Comparison of ENCODE assay signal across 8 cellular contexts in the genomic region with DNA sequence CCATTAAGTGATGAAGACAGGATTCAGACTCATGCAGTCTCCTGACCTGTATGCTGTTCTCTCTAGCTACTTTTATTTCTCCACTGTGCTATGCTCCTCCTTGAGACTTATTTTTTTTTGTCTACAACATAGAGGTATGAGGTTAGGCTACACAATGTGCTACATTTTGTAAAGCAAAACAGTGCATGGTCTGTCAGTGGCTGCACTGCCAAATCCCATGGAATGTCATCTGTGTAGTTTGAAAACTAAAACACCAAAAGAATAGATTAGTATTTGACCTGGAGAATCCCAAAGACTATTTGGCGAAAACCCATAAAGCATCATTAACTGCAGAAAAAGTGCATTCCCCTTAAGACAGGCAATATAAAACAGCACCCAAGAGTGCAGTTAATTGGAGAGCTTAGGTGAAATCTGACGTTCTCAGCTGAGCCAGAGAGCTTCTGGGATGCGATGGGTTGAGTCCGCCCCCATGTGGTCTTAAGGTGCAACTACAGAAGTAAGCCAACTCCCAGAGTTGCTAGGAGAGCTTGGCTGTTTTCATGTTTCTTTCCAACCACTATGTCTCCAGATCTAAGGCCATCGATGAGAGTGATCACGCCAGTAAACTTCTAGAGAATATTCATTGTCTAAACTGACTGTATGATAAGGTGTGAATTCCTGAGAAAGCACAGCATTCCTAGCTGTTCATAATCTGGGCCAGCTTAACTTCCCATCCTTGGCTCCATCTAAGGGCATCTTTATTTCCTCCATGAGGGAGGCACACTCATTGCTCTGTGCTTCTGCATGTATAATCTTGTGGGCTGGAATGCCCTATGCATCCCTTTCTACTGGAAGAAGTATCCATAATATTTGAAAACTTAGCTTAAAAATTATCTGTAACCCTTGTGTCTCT. TPM values are rescaled to one million over a fixed set of nuclear protein-coding genes. Genes with fewer than 3 reads are reported as not detected.
DNase-seq lines count a peak whose midpoint lies in the region; ATAC-seq and TF ChIP-seq lines count a peak whose summit lies in the region.

No MANE protein-coding gene starts in this region.

- WGBS in lung, 2 donors = 4% methylated on average over 6 of the region's 6 CpGs

- DNase-seq in CD14-positive monocyte (ENCODE audit: low spot score) = no peak
- peak; percentile 73 for DNase-seq in NCI-H2171 treated with DMSO at 0.1 percent for 48 hours (lab: John Stamatoyannopoulos, UW)
- no peak for DNase-seq in activated B cell treated with CpG ODN at 0.5 μM for 24 hours
- peak; percentile 60 for DNase-seq in ecto neural progenitor cell (ENCODE audit: low spot score)
- DNase-seq in lung (ENCODE audit: low spot score) = peak; percentile 66
- DNase-seq in stimulated activated naive B cell treated with anti-CD40 and anti-IgM and Interleukin-4, amounts not matched to agents 10 μg/mL and 1 μg/mL and 100 μg/mL, for 72 hours = peak; percentile 21

- H3K27me3 Mint-ChIP-seq in CD14-positive monocyte (ENCODE audit: low read depth in 3 of 3) (peaks cover 0 to 3% (median 1%) of the 10 kb centered on the region in 3 donors), activated B cell treated with CpG ODN at 0.5 μM for 24 hours (peaks cover 10% of the 10 kb centered on the region)
- H3K27me3 Mint-ChIP-seq in stimulated activated naive B cell treated with anti-CD40 and anti-IgM and Interleukin-4, amounts not matched to agents 10 μg/mL and 1 μg/mL and 100 μg/mL, for 72 hours = peaks cover 5 to 12% of the 10 kb centered on the region in 2 donors

- no peaks in the 10 kb centered on the region for H3K4me1 Mint-ChIP-seq in CD14-positive monocyte
- no peaks in the 10 kb centered on the region for H3K4me1 Mint-ChIP-seq in activated B cell treated with CpG ODN at 0.5 μM for 24 hours
- no peaks in the 10 kb centered on the region for H3K4me1 Mint-ChIP-seq in stimulated activated naive B cell treated with anti-CD40 and anti-IgM and Interleukin-4, amounts not matched to agents 10 μg/mL and 1 μg/mL and 100 μg/mL, for 72 hours

- no peaks in the 10 kb centered on the region for H3K36me3 ChIP-seq in lung (ENCODE audit: control insufficient read depth in 2 of 2, insufficient read depth in 2 of 2, low read length in 2 of 2)

- TF ChIP-seq CTCF in CD14-positive monocyte (IDR thresholded peaks at IDR 0.05) (peak; percentile 87), activated B cell treated with CpG ODN at 0.5 μM for 24 hours (IDR thresholded peaks at IDR 0.05) (peak; percentile 64), lung (IDR thresholded peaks at IDR 0.05; ENCODE audit: control extremely low read depth, extremely low read depth) (peak; percentile 56)

- H3K36me3 Mint-ChIP-seq in CD14-positive monocyte (no peaks in the 10 kb centered on the region), activated B cell treated with CpG ODN at 0.5 μM for 24 hours (ENCODE audit: low read depth) (no peaks in the 10 kb centered on the region)
- H3K36me3 Mint-ChIP-seq in stimulated activated naive B cell treated with anti-CD40 and anti-IgM and Interleukin-4, amounts not matched to agents 10 μg/mL and 1 μg/mL and 100 μg/mL, for 72 hours = no peaks in the 10 kb centered on the region

- intact Hi-C loops in CD14-positive monocyte (cut with micrococcal nuclease) (no loop called here), activated B cell treated with CpG ODN at 0.5 μM for 24 hours (cut with micrococcal nuclease) (loop anchor here (1.0 to 5.0 kb wide), 5 partner anchors 44 to 1431 kb away; no protein-coding TSS in a partner anchor)

- H3K4me3 ChIP-seq in lung = no peak overlapping the region

- H3K27ac Mint-ChIP-seq in CD14-positive monocyte (no peak overlapping the region), activated B cell treated with CpG ODN at 0.5 μM for 24 hours (no peak overlapping the region)
- H3K27ac Mint-ChIP-seq in stimulated activated naive B cell treated with anti-CD40 and anti-IgM and Interleukin-4, amounts not matched to agents 10 μg/mL and 1 μg/mL and 100 μg/mL, for 72 hours = no peak overlapping the region

- ATAC-seq in GM18870 (IDR thresholded peaks at IDR 0.05; ENCODE audit: unreplicated experiment) = peak; percentile 94
- peak; percentile 88 for ATAC-seq in HG03064 (IDR thresholded peaks at IDR 0.05; ENCODE audit: low read depth, unreplicated experiment)
- peak; percentile 73 for ATAC-seq in activated B cell treated with CpG ODN at 0.5 μM for 24 hours (ENCODE audit: low read depth)
- peak; percentile 61 for ATAC-seq in lung (ENCODE audit: insufficient read depth, low FRiP score)
- peak; percentile 84 to 85 for ATAC-seq in stimulated activated naive B cell treated with anti-CD40 and anti-IgM and Interleukin-4, amounts not matched to agents 10 μg/mL and 1 μg/mL and 100 μg/mL, for 72 hours (replicated peaks)

- H3K27ac ChIP-seq in lung (ENCODE audit: low read depth in 1 of 2, low read length in 1 of 2) = no peak overlapping the region

- H3K4me1 ChIP-seq in lung (ENCODE audit: control insufficient read depth in 2 of 2, insufficient read depth in 2 of 2, low read length in 2 of 2) = no peaks in the 10 kb centered on the region

- no peaks in the 10 kb centered on the region for H3K27me3 ChIP-seq in lung (ENCODE audit: control insufficient read depth, insufficient read depth)

- no peaks in the 10 kb centered on the region for H3K9me3 ChIP-seq in lung (ENCODE audit: control insufficient read depth in 2 of 2, insufficient read depth in 1 of 2, low read length in 1 of 2)

- CTCF ChIA-PET in activated B cell treated with CpG ODN at 0.5 μM for 24 hours (lab: Charles Lee) = interaction anchor here (0.8 to 2.4 kb wide), 19 partner anchors 9 to 1431 kb away, joined by 3 to 27 read pairs (median 4); no protein-coding TSS in a partner anchor

- H3K9me3 Mint-ChIP-seq in CD14-positive monocyte = no peaks in the 10 kb centered on the region
- no peaks in the 10 kb centered on the region for H3K9me3 Mint-ChIP-seq in activated B cell treated with CpG ODN at 0.5 μM for 24 hours
- no peaks in the 10 kb centered on the region for H3K9me3 Mint-ChIP-seq in stimulated activated naive B cell treated with anti-CD40 and anti-IgM and Interleukin-4, amounts not matched to agents 10 μg/mL and 1 μg/mL and 100 μg/mL, for 72 hours

- H3K4me3 Mint-ChIP-seq in CD14-positive monocyte (no peak overlapping the region), activated B cell treated with CpG ODN at 0.5 μM for 24 hours (no peak overlapping the region)
- H3K4me3 Mint-ChIP-seq in stimulated activated naive B cell treated with anti-CD40 and anti-IgM and Interleukin-4, amounts not matched to agents 10 μg/mL and 1 μg/mL and 100 μg/mL, for 72 hours = no peak overlapping the region

- POLR2A ChIA-PET in activated B cell treated with CpG ODN at 0.5 μM for 24 hours (lab: Charles Lee) = no interaction called here

RNA-seq across cellular contexts. Expression of a gene that starts 20.7 kb away (rescaled TPM):
- polyA plus RNA-seq in CD14-positive monocyte (not detected), lung (1 to 10 TPM; 2.8 to 5.0 TPM)
- total RNA-seq in activated B cell treated with CpG ODN at 0.5 μM for 24 hours (0.24 and 0.54 TPM in 2 replicates), lung (1 to 10 TPM; 2.4 to 3.9 TPM)

Comparison
In these comparisons a context has a peak if more than half of its experiments do, and no peak if none do; other contexts are left out.
1. DNase-seq: peak in NCI-H2171 treated with DMSO at 0.1 percent for 48 hours (single experiment), ecto neural progenitor cell (single experiment), lung (single experiment) and stimulated activated naive B cell treated with anti-CD40 and anti-IgM and Interleukin-4, amounts not matched to agents 10 μg/mL and 1 μg/mL and 100 μg/mL, for 72 hours (single experiment); none in CD14-positive monocyte (single experiment) and activated B cell treated with CpG ODN at 0.5 μM for 24 hours (single experiment).
2. Peak in every context shown above with its lines, with median percentiles within 50 percentile points of each other: CTCF ChIP-seq and ATAC-seq.